ENCODE assay signal across 9 cellular contexts in genomic region chr2:75607988-75608683, GRCh38. TPM values are rescaled to one million over a fixed set of nuclear protein-coding genes. Genes with fewer than 3 reads are reported as not detected.
A peak's percentile ranks its signal among the peaks of the same experiment; 100 is the strongest.
DNase-seq lines count a peak whose midpoint lies in the region; ATAC-seq and TF ChIP-seq lines count a peak whose summit lies in the region.
"Had no signal": no experiment of that assay in that cellular context is flagged by ENCODE, and none has a peak within 500 bp of the region (broad histone marks: within the 10 kb centered on the region; RNA-seq: fewer than 3 reads in every experiment).

No MANE protein-coding gene starts in this region.

- TF ChIP-seq CTCF in OCI-LY3 (IDR thresholded peaks at IDR 0.05; ENCODE audit: low read depth, low read length) (no peak), parathyroid adenoma (IDR thresholded peaks at IDR 0.05) (no peak), stomach (IDR thresholded peaks at IDR 0.05) (no peak)

- H3K9ac ChIP-seq in OCI-LY3 (ENCODE audit: low read length) = no peak overlapping the region
- no peak overlapping the region for H3K9ac ChIP-seq in parathyroid adenoma

- H3K79me2 ChIP-seq in OCI-LY3 (ENCODE audit: low read length) (no peaks in the 10 kb centered on the region), parathyroid adenoma (no peaks in the 10 kb centered on the region)

- H3K4me2 ChIP-seq in OCI-LY3 (ENCODE audit: low read length) = peak overlapping the region; percentile 66
- H3K4me2 ChIP-seq in parathyroid adenoma (ENCODE audit: low read length) = peak overlapping the region; percentile 99

- WGBS in stomach, 5 donors = 53 to 65% (median 61%) methylated on average over 7 of the region's 7 CpGs

- peak; percentile 3 for DNase-seq in globus pallidus (ENCODE audit: low spot score)
- DNase-seq in NCI-H2196 treated with DMSO at 0.1 percent for 48 hours (lab: John Stamatoyannopoulos, UW; ENCODE audit: unreplicated experiment) = no peak
- no peak for DNase-seq in stomach
- no peak for DNase-seq in LoVo (ENCODE audit: low spot score)
- no peak for DNase-seq in activated CD4-positive, alpha-beta T cell treated with anti-CD3 and anti-CD28 coated beads for 48 hours

- ATAC-seq in GM21529 (IDR thresholded peaks at IDR 0.05; ENCODE audit: unreplicated experiment) = peak; percentile 34

- H3K27me3 ChIP-seq in OCI-LY3 (ENCODE audit: low read depth, low read length) = peaks cover 59% of the 10 kb centered on the region
- H3K27me3 ChIP-seq in parathyroid adenoma (ENCODE audit: control insufficient read depth, insufficient read depth, low read length) = no peaks in the 10 kb centered on the region
- peaks cover 0 to 65% (median 13%) of the 10 kb centered on the region in 3 donors for H3K27me3 ChIP-seq in stomach

- no peak for TF ChIP-seq POLR2A in stomach (IDR thresholded peaks at IDR 0.05)

- peak overlapping the region; percentile 63; the same call in 1 of the 2 replicates for H3K4me3 ChIP-seq in OCI-LY3 (ENCODE audit: low read length)
- H3K4me3 ChIP-seq in parathyroid adenoma (ENCODE audit: low read depth, low read length) = peak overlapping the region; percentile 43
- H3K4me3 ChIP-seq in stomach = no peak overlapping the region

- intact Hi-C loops in stomach (cut with DNase I; ENCODE audit: low total_unique reads) = no loop called here

- 0 out of 2 replicates have a peak overlapping the region, but pooled peaks have one; percentile 34 for H2AFZ ChIP-seq in OCI-LY3 (ENCODE audit: low read depth, low read length)
- peak overlapping the region; percentile 40 for H2AFZ ChIP-seq in parathyroid adenoma

- H3K36me3 ChIP-seq in OCI-LY3 (replicated peaks; ENCODE audit: low read depth, low read length) (no peaks in the 10 kb centered on the region), parathyroid adenoma (ENCODE audit: control insufficient read depth, insufficient read depth, low read length) (no peaks in the 10 kb centered on the region), stomach (no peaks in the 10 kb centered on the region)
- H3K36me3 ChIP-seq: lower lobe of right lung had no signal

- TF ChIP-seq EP300 in stomach (IDR thresholded peaks at IDR 0.05) = no peak

- H3K4me1 ChIP-seq in OCI-LY3 (ENCODE audit: low read length) (peaks cover 8% of the 10 kb centered on the region), parathyroid adenoma (peaks cover 8% of the 10 kb centered on the region), stomach (peaks cover 0 to 11% (median 6%) of the 10 kb centered on the region in 4 donors)

- H3K9me3 ChIP-seq in OCI-LY3 (ENCODE audit: insufficient read depth, low read length) (no peaks in the 10 kb centered on the region), parathyroid adenoma (ENCODE audit: control insufficient read depth, low read length) (no peaks in the 10 kb centered on the region), stomach (no peaks in the 10 kb centered on the region)
- H3K9me3 ChIP-seq: lower lobe of right lung had no signal

- no peaks in the 10 kb centered on the region for H4K20me1 ChIP-seq in OCI-LY3 (ENCODE audit: insufficient read depth, low read length)

- H3K27ac ChIP-seq in OCI-LY3 (ENCODE audit: low read length) = no peak overlapping the region
- H3K27ac ChIP-seq in parathyroid adenoma = no peak overlapping the region
- H3K27ac ChIP-seq in stomach = no peak overlapping the region
- H3K27ac ChIP-seq: lower lobe of right lung had no signal

RNA-seq across cellular contexts. Expression of gene MRPL19, which starts 38.4 kb away (rescaled TPM):
- 10 to 100 TPM in 4 of 5 donors, 1 to 10 TPM in 1; 8.8 to 55.0 (median 31.9) TPM for total RNA-seq in stomach
- 10 to 100 TPM; 11.9 to 30.2 (median 29.6) TPM for polyA plus RNA-seq in stomach

RNA-seq across cellular contexts. Expression of gene EVA1A, which starts 47.4 kb away (rescaled TPM):
- 1 to 10 TPM in 2 of 5 donors, not detected in 3; 1.3 to 2.4 TPM for total RNA-seq in stomach
- 1 to 10 TPM; 2.1 to 4.7 (median 3.5) TPM for polyA plus RNA-seq in stomach

Comparison
In these comparisons a context has a peak if more than half of its experiments do, and no peak if none do; other contexts are left out.
1. H3K4me3 ChIP-seq: peak in OCI-LY3 (single experiment) and parathyroid adenoma (single experiment); none in stomach (0 of 4).